ENCODE assay signal across 12 cellular contexts in the genomic region with DNA sequence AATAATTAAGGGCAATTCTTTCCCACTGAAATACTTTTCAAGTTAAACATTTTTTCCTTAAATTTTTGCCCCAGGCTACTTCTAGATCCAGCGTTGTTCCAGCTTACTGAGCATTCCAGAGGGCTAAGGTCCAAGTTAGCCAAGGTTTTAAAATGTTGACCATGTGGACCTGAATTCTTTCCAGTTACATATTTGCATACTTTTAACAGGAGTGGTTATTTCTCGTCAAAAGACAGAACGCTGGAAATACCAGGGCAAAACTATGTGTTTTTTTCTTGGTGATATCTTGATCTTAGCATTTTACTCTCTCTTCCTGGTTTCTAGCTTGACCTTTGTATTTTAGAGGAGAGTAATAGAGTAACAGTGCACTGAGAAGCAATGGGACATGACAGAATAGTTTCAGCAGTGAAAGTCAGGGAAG. TPM values are rescaled to one million over a fixed set of nuclear protein-coding genes. Genes with fewer than 3 reads are reported as not detected.
DNase-seq lines count a peak whose midpoint lies in the region; ATAC-seq, FAIRE-seq and TF ChIP-seq lines count a peak whose summit lies in the region.
"Had no signal": no experiment of that assay in that cellular context is flagged by ENCODE, and none has a peak within 500 bp of the region (broad histone marks: within the 10 kb centered on the region; RNA-seq: fewer than 3 reads in every experiment).

No MANE protein-coding gene starts in this region.

- H3K27me3 Mint-ChIP-seq in astrocyte (ENCODE audit: low read depth, unreplicated experiment), result no peaks in the 10 kb centered on the region

- no peak for TF ChIP-seq EP300 in stomach (IDR thresholded peaks at IDR 0.05)

- TF ChIP-seq CTCF in astrocyte (IDR thresholded peaks at IDR 0.05; ENCODE audit: insufficient read depth, low read depth, low read length) (no peak), keratinocyte (optimal IDR thresholded peaks at IDR 0.05 in 1 of 3, IDR thresholded peaks at IDR 0.05 in 1 of 3, conservative IDR thresholded peaks at IDR 0.05 in 1 of 3; ENCODE audit: extremely low read depth in 1 of 3, insufficient read depth in 2 of 3, low read length in 3 of 3) (no peak), stomach (IDR thresholded peaks at IDR 0.05) (no peak), GM13977 (IDR thresholded peaks at IDR 0.05; ENCODE audit: extremely low read depth, insufficient read depth, missing control alignments) (no peak)

- peaks cover 24% of the 10 kb centered on the region for H3K4me1 Mint-ChIP-seq in astrocyte (ENCODE audit: low read depth, unreplicated experiment)

- H3K4me2 ChIP-seq in astrocyte (ENCODE audit: low read length), result peak overlapping the region; percentile 31
- H3K4me2 ChIP-seq in keratinocyte (ENCODE audit: control insufficient read depth, extremely low read depth, insufficient read depth, low read depth, low read length), result peak overlapping the region; percentile 34

- H4K20me1 ChIP-seq in astrocyte (ENCODE audit: insufficient read depth, low read length) (no peaks in the 10 kb centered on the region), keratinocyte (ENCODE audit: control insufficient read depth, extremely low read depth, insufficient read depth, low read length) (no peaks in the 10 kb centered on the region)

- H3K36me3 ChIP-seq in astrocyte (ENCODE audit: insufficient read depth, low read length), result no peaks in the 10 kb centered on the region
- no peaks in the 10 kb centered on the region for H3K36me3 ChIP-seq in keratinocyte (ENCODE audit: control insufficient read depth in 2 of 2, extremely low read depth in 1 of 2, insufficient read depth in 2 of 2, low read length in 2 of 2)
- no peaks in the 10 kb centered on the region for H3K36me3 ChIP-seq in stomach

- TF ChIP-seq POLR2A in stomach (IDR thresholded peaks at IDR 0.05), result no peak

- no peaks in the 10 kb centered on the region for H3K9me3 ChIP-seq in astrocyte (ENCODE audit: insufficient read depth, low read depth, low read length)
- no peaks in the 10 kb centered on the region for H3K9me3 ChIP-seq in keratinocyte (ENCODE audit: control insufficient read depth, low read depth, low read length)
- H3K9me3 ChIP-seq in stomach, result no peaks in the 10 kb centered on the region

- 13 to 33% (median 18%) methylated on average over 3 of the region's 3 CpGs for WGBS in stomach, 5 donors

- dilution Hi-C loops in keratinocyte (cut with MboI; ENCODE audit: extremely low pct_ligation_motif_present, low sequenced_read_pairs), result no loop called here

- FAIRE-seq in astrocyte (lab: Jason Lieb, UNC) (peak; percentile 97), keratinocyte (lab: Jason Lieb, UNC) (peak; percentile 44)

- H3K9ac ChIP-seq in astrocyte (ENCODE audit: low read length), result peak overlapping the region; percentile 15
- H3K9ac ChIP-seq in keratinocyte (ENCODE audit: control insufficient read depth, extremely low read depth, insufficient read depth, low read length), result no peak overlapping the region

- no peak overlapping the region for H3K4me3 Mint-ChIP-seq in astrocyte (ENCODE audit: unreplicated experiment)

- peaks cover 14% of the 10 kb centered on the region for H3K4me1 ChIP-seq in astrocyte (ENCODE audit: insufficient read depth, low read length)
- H3K4me1 ChIP-seq in keratinocyte (ENCODE audit: control insufficient read depth, extremely low read depth, insufficient read depth, low read length), result peaks cover 24% of the 10 kb centered on the region
- H3K4me1 ChIP-seq in stomach, result peaks cover 0 to 19% (median 10%) of the 10 kb centered on the region in 4 donors

- no peak for ATAC-seq in GM21528 (IDR thresholded peaks at IDR 0.05; ENCODE audit: low FRiP score, unreplicated experiment)

- DNase-seq in GM04503 (ENCODE audit: low read depth) (peak; percentile 98), astrocyte (ENCODE audit: low read depth) (peak; percentile 96), keratinocyte (ENCODE audit: low read depth, low spot score) (no peak), stomach (no peak), posterior cingulate gyrus (no peak), GM13977 (ENCODE audit: low spot score) (no peak), NCI-H82 (lab: John Stamatoyannopoulos, UW) (no peak)
- DNase-seq: activated CD8-positive, alpha-beta memory T cell treated with anti-CD3 and anti-CD28 coated beads, Interleukin-2, amount 50 U/mL, for 4 hours; cortex of kidney; GDM1; NCI-H146 had no signal

- in situ Hi-C loops in GM13977 (cut with MboI; ENCODE audit: low pct_unique_long_range_greater_than_20kb, low sequenced_read_pairs, unreplicated experiment), result no loop called here

- intact Hi-C loops in stomach (cut with DNase I; ENCODE audit: low total_unique reads) (no loop called here), posterior cingulate gyrus (cut with DNase I) (no loop called here)

- H2AFZ ChIP-seq in astrocyte (ENCODE audit: low read depth, low read length) (peak overlapping the region; percentile 13), keratinocyte (ENCODE audit: control insufficient read depth, low read length) (peak overlapping the region; percentile 34)

- H3K27ac Mint-ChIP-seq in astrocyte (ENCODE audit: unreplicated experiment), result peak overlapping the region; percentile 31

- H3K36me3 Mint-ChIP-seq in astrocyte (ENCODE audit: low read depth, unreplicated experiment), result no peaks in the 10 kb centered on the region

- H3K27ac ChIP-seq in astrocyte (ENCODE audit: low read depth, low read length) (peak overlapping the region; percentile 28), keratinocyte (ENCODE audit: control insufficient read depth, insufficient read depth, low read length) (no peak overlapping the region), stomach (peak overlapping the region in 4 of 5 donors; percentile 15 to 49 (median 27))

- no peak overlapping the region for H3K4me3 ChIP-seq in astrocyte (ENCODE audit: insufficient read depth, low read depth, low read length)
- H3K4me3 ChIP-seq in keratinocyte (ENCODE audit: control insufficient read depth in 2 of 3, extremely low read depth in 1 of 3, insufficient read depth in 2 of 3, low read depth in 1 of 3, low read length in 3 of 3), result no peak overlapping the region
- no peak overlapping the region for H3K4me3 ChIP-seq in stomach

- no peaks in the 10 kb centered on the region for H3K9me1 ChIP-seq in keratinocyte (ENCODE audit: control insufficient read depth, extremely low read depth, insufficient read depth, low read length)

- H3K79me2 ChIP-seq in astrocyte (ENCODE audit: insufficient read depth, low read length) (no peaks in the 10 kb centered on the region), keratinocyte (ENCODE audit: control insufficient read depth, insufficient read depth, low read length) (no peaks in the 10 kb centered on the region)

- H3K27me3 ChIP-seq in astrocyte (ENCODE audit: insufficient read depth, low read length) (no peaks in the 10 kb centered on the region), keratinocyte (ENCODE audit: control insufficient read depth, extremely low read depth, insufficient read depth, low read length) (no peaks in the 10 kb centered on the region), stomach (no peaks in the 10 kb centered on the region)

- H3K9me3 Mint-ChIP-seq in astrocyte (ENCODE audit: unreplicated experiment), result peaks cover 1% of the 10 kb centered on the region

RNA-seq across cellular contexts. Expression of gene TMC1, which starts 32.8 kb away (rescaled TPM):
- 0.10 TPM in 1 of 2 replicates, not detected in the other for total RNA-seq in astrocyte
- 0.05 to 0.24 TPM (median 0.12 TPM) in 3 replicates for polyA plus RNA-seq in keratinocyte
- not detected for polyA plus RNA-seq in keratinocyte (2011; ENCODE audit: low read depth)
- polyA plus RNA-seq in keratinocyte (2011; cell fraction: cytosol; rRNA removed), result not detected in 2 replicates
- polyA plus RNA-seq in keratinocyte (2011; cell fraction: nucleus; rRNA removed), result 0.08 and 0.32 TPM in 2 replicates
- polyA plus RNA-seq in keratinocyte (2012; ENCODE audit: low replicate concordance), result not detected in 2 replicates
- polyA minus RNA-seq in keratinocyte, result 1.3 TPM in 1 of 3 replicates, not detected in the others
- not detected for polyA minus RNA-seq in keratinocyte (2011; cell fraction: cytosol; rRNA and poly(A)+ RNA removed)
- not detected in 2 replicates for polyA minus RNA-seq in keratinocyte (2011; cell fraction: nucleus; rRNA and poly(A)+ RNA removed)
- under 1 TPM in 1 of 5 donors, not detected in 4; 0.73 TPM for total RNA-seq in stomach
- under 1 TPM in 1 of 3 donors, not detected in 2; 0.33 TPM for polyA plus RNA-seq in stomach

Comparison
In these comparisons a context has a peak if more than half of its experiments do, and no peak if none do; other contexts are left out.
1. DNase-seq: peak in GM04503 (single experiment) and astrocyte (single experiment); none in keratinocyte (single experiment), stomach (single experiment), posterior cingulate gyrus (0 of 10), GM13977 (single experiment) and NCI-H82 (single experiment).